Comparison of ENCODE assay signal across 11 cellular contexts in genomic region chrX:88613338-88613737, GRCh38.
A peak's percentile ranks its signal among the peaks of the same experiment; 100 is the strongest.
DNase-seq lines count a peak whose midpoint lies in the region; TF ChIP-seq lines count a peak whose summit lies in the region.
"Had no signal": no experiment of that assay in that cellular context is flagged by ENCODE, and none has a peak within 500 bp of the region (broad histone marks: within the 10 kb centered on the region; RNA-seq: fewer than 3 reads in every experiment).

No MANE protein-coding gene starts in this region.

- CTCF ChIA-PET in A673 (lab: Charles Lee) (no interaction called here), HEK293T (lab: Yijun Ruan, JAX) (no interaction called here), SK-N-SH (lab: Yijun Ruan, JAX) (interaction anchor here (1.0 kb wide), 1 partner anchor 11 kb away, joined by 3 read pairs; no protein-coding TSS in a partner anchor)
- CTCF ChIA-PET in CD8-positive, alpha-beta memory T cell (lab: Charles Lee), result no interaction called here

- H3K27ac Mint-ChIP-seq in CD8-positive, alpha-beta memory T cell, result no peak overlapping the region

- H3K4me1 ChIP-seq in A673 (ENCODE audit: insufficient read depth, low read length, poor library complexity, severe bottlenecking), result no peaks in the 10 kb centered on the region
- no peaks in the 10 kb centered on the region for H3K4me1 ChIP-seq in SK-N-SH (ENCODE audit: control insufficient read depth in 1 of 2, insufficient read depth in 2 of 2, low read depth in 1 of 2, low read length in 1 of 2)
- no peaks in the 10 kb centered on the region for H3K4me1 ChIP-seq in CD8-positive, alpha-beta memory T cell (ENCODE audit: insufficient read depth, low read length)
- H3K4me1 ChIP-seq in BE2C, result no peaks in the 10 kb centered on the region
- H3K4me1 ChIP-seq: colonic mucosa had no signal

- peak; percentile 62 for TF ChIP-seq RAD21 in SK-N-SH (IDR thresholded peaks at IDR 0.05; ENCODE audit: low read length)

- H3K36me3 Mint-ChIP-seq in CD8-positive, alpha-beta memory T cell, result no peaks in the 10 kb centered on the region

- no peak overlapping the region for H3K9ac ChIP-seq in SK-N-SH

- intact Hi-C loops in A673 (cut with micrococcal nuclease; ENCODE audit: unreplicated experiment), result no loop called here

- in situ Hi-C loops in G401 (cut with HindIII; ENCODE audit: low sequenced_read_pairs), result no loop called here

- H3K36me3 ChIP-seq in A673 (ENCODE audit: insufficient read depth, low read length, poor library complexity, severe bottlenecking) (no peaks in the 10 kb centered on the region), SK-N-SH (replicated peaks in 1 of 2; ENCODE audit: control insufficient read depth in 1 of 2, insufficient read depth in 2 of 2, low read length in 1 of 2) (no peaks in the 10 kb centered on the region), BE2C (no peaks in the 10 kb centered on the region)
- no peaks in the 10 kb centered on the region for H3K36me3 ChIP-seq in CD8-positive, alpha-beta memory T cell (ENCODE audit: insufficient read depth, low read length)
- H3K36me3 ChIP-seq: colonic mucosa had no signal

- peak; percentile 12 for DNase-seq in A673 (ENCODE audit: low spot score)
- DNase-seq in HEK293T (ENCODE audit: extremely low spot score), result peak; percentile 7
- peak; percentile 1 for DNase-seq in SK-N-SH
- DNase-seq in inferior parietal cortex (ENCODE audit: extremely low spot score), result peak; percentile 39
- no peak for DNase-seq in activated CD4-positive, alpha-beta T cell treated with anti-CD3 and anti-CD28 coated beads, Interleukin-2, amount 50 U/mL, for 1 hour
- no peak for DNase-seq in G401 (ENCODE audit: low spot score)
- no peak for DNase-seq in CD8-positive, alpha-beta memory T cell
- DNase-seq in BE2C, result no peak
- DNase-seq: activated CD4-positive, CD25-positive, alpha-beta regulatory T cell; colonic mucosa; DND-41 had no signal

- H3K9me3 Mint-ChIP-seq in CD8-positive, alpha-beta memory T cell, result peaks cover 0 to 10% (median 4%) of the 10 kb centered on the region in 5 donors

- H3K27ac ChIP-seq in A673 (ENCODE audit: low read depth, low read length, poor library complexity, severe bottlenecking), result no peak overlapping the region
- H3K27ac ChIP-seq in SK-N-SH (ENCODE audit: low read depth in 2 of 2, low read length in 1 of 2), result no peak overlapping the region
- no peak overlapping the region for H3K27ac ChIP-seq in CD8-positive, alpha-beta memory T cell (ENCODE audit: low read depth, low read length)
- H3K27ac ChIP-seq: colonic mucosa had no signal

- TF ChIP-seq CTCF in A673 (conservative IDR thresholded peaks at IDR 0.05; ENCODE audit: low read depth, low read length) (peak; percentile 39; the same call in 1 of the 2 replicates), SK-N-SH (IDR thresholded peaks at IDR 0.05) (peak; percentile 58), BE2C (IDR thresholded peaks at IDR 0.05; ENCODE audit: low read depth, low read length) (no peak)

- TF ChIP-seq EP300 in SK-N-SH (IDR thresholded peaks at IDR 0.05; ENCODE audit: borderline replicate concordance in 1 of 2, low read depth in 1 of 2, low read length in 1 of 2), result no peak

- H3F3A ChIP-seq in SK-N-SH (replicated peaks; ENCODE audit: insufficient read depth), result no peaks in the 10 kb centered on the region

- H4K20me1 ChIP-seq in SK-N-SH (ENCODE audit: insufficient read depth), result no peaks in the 10 kb centered on the region

- H3K9me2 ChIP-seq in SK-N-SH, result no peaks in the 10 kb centered on the region

- no peak overlapping the region for H2AFZ ChIP-seq in SK-N-SH (ENCODE audit: low read depth)

- POLR2A ChIA-PET in A673 (lab: Charles Lee; ENCODE audit: low non-redundant PET), result no interaction called here
- POLR2A ChIA-PET in HEK293T (lab: Yijun Ruan, JAX), result no interaction called here
- POLR2A ChIA-PET in SK-N-SH (lab: Yijun Ruan, JAX), result no interaction called here
- POLR2A ChIA-PET in CD8-positive, alpha-beta memory T cell (lab: Charles Lee), result no interaction called here

- no peak overlapping the region for H3K4me3 Mint-ChIP-seq in CD8-positive, alpha-beta memory T cell

- BruUV-seq in A673 (replicated peaks; lab: Mats Ljungman, UMichigan), result no TSS peak

- no peaks in the 10 kb centered on the region for H3K9me3 ChIP-seq in A673 (ENCODE audit: low read depth, low read length, poor library complexity, severe bottlenecking)
- H3K9me3 ChIP-seq in SK-N-SH, result no peaks in the 10 kb centered on the region
- H3K9me3 ChIP-seq in CD8-positive, alpha-beta memory T cell (ENCODE audit: low read length), result no peaks in the 10 kb centered on the region
- H3K9me3 ChIP-seq in BE2C, result no peaks in the 10 kb centered on the region
- H3K9me3 ChIP-seq: colonic mucosa had no signal

- no peak overlapping the region; the same call in 1 of the 2 replicates for H3K4me2 ChIP-seq in SK-N-SH

- peaks cover 0 to 8% of the 10 kb centered on the region in 2 donors for H3K27me3 Mint-ChIP-seq in CD8-positive, alpha-beta memory T cell

- H3K79me2 ChIP-seq in SK-N-SH (ENCODE audit: insufficient read depth), result no peaks in the 10 kb centered on the region

- H3K4me3 ChIP-seq in A673 (ENCODE audit: low read depth, low read length, poor library complexity, severe bottlenecking), result no peak overlapping the region
- no peak overlapping the region for H3K4me3 ChIP-seq in SK-N-SH (ENCODE audit: low read depth in 2 of 2, low read length in 1 of 2)
- H3K4me3 ChIP-seq in CD8-positive, alpha-beta memory T cell (ENCODE audit: low read length), result no peak overlapping the region
- H3K4me3 ChIP-seq in BE2C (ENCODE audit: low read depth, low read length), result no peak overlapping the region
- H3K4me3 ChIP-seq: colonic mucosa had no signal

- no peaks in the 10 kb centered on the region for H3K4me1 Mint-ChIP-seq in CD8-positive, alpha-beta memory T cell

- H3K27me3 ChIP-seq in A673 (replicated peaks; ENCODE audit: insufficient read depth, low read depth, low read length, poor library complexity) (no peaks in the 10 kb centered on the region), SK-N-SH (ENCODE audit: insufficient read depth) (no peaks in the 10 kb centered on the region), BE2C (no peaks in the 10 kb centered on the region)
- no peaks in the 10 kb centered on the region for H3K27me3 ChIP-seq in CD8-positive, alpha-beta memory T cell (ENCODE audit: insufficient read depth, low read length, poor library complexity, severe bottlenecking)
- H3K27me3 ChIP-seq: colonic mucosa had no signal

TF ChIP-seq in HEK293T, 16 proteins besides CTCF, POLR2A, EP300 and RAD21:
- peak; percentile 96 for TF ChIP-seq ZNF384 (IDR thresholded peaks at IDR 0.05)
- TF ChIP-seq SP1 (IDR thresholded peaks at IDR 0.05), result no peak
TF ChIP-seq in HEK293T: peak in this region for 1.

TF ChIP-seq in SK-N-SH, 30 proteins besides CTCF, POLR2A, EP300 and RAD21:
- peak; percentile 25; the same call in 1 of the 2 replicates for TF ChIP-seq SMC3 (IDR thresholded peaks at IDR 0.05; ENCODE audit: low read depth, low read length)
- TF ChIP-seq MAX (IDR thresholded peaks at IDR 0.05; ENCODE audit: low read depth), result no peak
- no peak for TF ChIP-seq NRF1 (IDR thresholded peaks at IDR 0.05; ENCODE audit: low read depth, low read length)
TF ChIP-seq in SK-N-SH: peak in this region for 1.

Comparison
In these comparisons a context has a peak if more than half of its experiments do, and no peak if none do; other contexts are left out.
1. DNase-seq: peak in A673 (single experiment), HEK293T (single experiment), SK-N-SH (single experiment) and inferior parietal cortex (single experiment); none in activated CD4-positive, alpha-beta T cell treated with anti-CD3 and anti-CD28 coated beads, Interleukin-2, amount 50 U/mL, for 1 hour (single experiment), G401 (single experiment), CD8-positive, alpha-beta memory T cell (0 of 5) and BE2C (single experiment).